ENCODE assay signal across 8 cellular contexts in genomic region chr17:76737676-76738467, GRCh38. TPM values are rescaled to one million over a fixed set of nuclear protein-coding genes. Genes with fewer than 3 reads are reported as not detected.
DNase-seq lines count a peak whose midpoint lies in the region; ATAC-seq and TF ChIP-seq lines count a peak whose summit lies in the region.

Gene MFSD11 (plus strand): TSS chr17:76738119. CDS start chr17:76738353, 234 bp downstream.

- intact Hi-C loops in uterus (cut with DNase I; ENCODE audit: low total_unique reads): no loop called here

- peak within 1 kb of the TSS; percentile 100 for H3K27ac ChIP-seq in uterus

- H3K4me3 ChIP-seq in astrocyte of the cerebellum (ENCODE audit: low read depth, low read length): peak within 1 kb of the TSS; percentile 93
- H3K4me3 ChIP-seq in uterus: peak within 1 kb of the TSS; percentile 96 to 97

- DNase-seq in NCI-H1694 (lab: John Stamatoyannopoulos, UW): peak; percentile 69
- DNase-seq in T1000 (lab: John Stamatoyannopoulos, UW): peak; percentile 96
- DNase-seq in astrocyte of the cerebellum (ENCODE audit: low read depth): peak; percentile 76
- peak; percentile 97 for DNase-seq in hepatic stellate cell (ENCODE audit: low spot score)
- DNase-seq in putamen (ENCODE audit: low spot score): peak; percentile 93
- peak; percentile 89 to 94 for DNase-seq in uterus

- TF ChIP-seq CTCF in astrocyte of the cerebellum (IDR thresholded peaks at IDR 0.05; ENCODE audit: low read depth, low read length, missing control alignments) (no peak), uterus (IDR thresholded peaks at IDR 0.05) (peak in 1 of 4 experiments; percentile 12)

- H3K9me3 ChIP-seq in uterus: no peaks in the 10 kb centered on the region

- peak; percentile 59 for ATAC-seq in GM18502 (IDR thresholded peaks at IDR 0.05; ENCODE audit: poor library complexity, unreplicated experiment)
- peak; percentile 60 for ATAC-seq in HG02885 (IDR thresholded peaks at IDR 0.05; ENCODE audit: poor library complexity, unreplicated experiment)

- in situ Hi-C loops in astrocyte of the cerebellum (cut with HindIII; ENCODE audit: low sequenced_read_pairs): loop anchor here (25.0 kb wide), 1 partner anchor 176 kb away; a partner anchor contains a TSS

- peak; percentile 49 to 50 for TF ChIP-seq POLR2A in uterus (IDR thresholded peaks at IDR 0.05)

- no peaks in the 10 kb centered on the region for H3K27me3 ChIP-seq in uterus

- H3K4me1 ChIP-seq in uterus: peaks cover 14% of the 10 kb centered on the region in 2 donors

- no peaks in the 10 kb centered on the region for H3K36me3 ChIP-seq in uterus

RNA-seq across cellular contexts. Expression of gene MFSD11, which starts in this region (rescaled TPM):
- 10 to 100 TPM; 32.0 to 69.2 (median 45.2) TPM for total RNA-seq in uterus

Comparison
In these comparisons a context has a peak if more than half of its experiments do, and no peak if none do; other contexts are left out.
1. Peak in every context shown above with its lines: DNase-seq, ATAC-seq, H3K4me3 ChIP-seq and H3K27ac ChIP-seq.